Comparison of ENCODE assay signal across 8 cellular contexts in genomic region chr20:30283502-30284360, GRCh38.
DNase-seq lines count a peak whose midpoint lies in the region; TF ChIP-seq lines count a peak whose summit lies in the region.
"Not testable (repeated sequence)": the region's sequence is repeated elsewhere in the genome, so short reads cannot be mapped to it uniquely, and the experiment has no call there.

No MANE protein-coding gene starts in this region.

- not testable (repeated sequence) for H3K27me3 ChIP-seq in A673 (replicated peaks; ENCODE audit: insufficient read depth, low read depth, low read length, poor library complexity); GM23248 (replicated peaks; ENCODE audit: insufficient read depth); mucosa of stomach (ENCODE audit: control insufficient read depth, insufficient read depth, low read length)

- H3F3A ChIP-seq in GM23248 (ENCODE audit: insufficient read depth), result not testable (repeated sequence)

- CTCF ChIA-PET in A673 (lab: Charles Lee), result not testable (repeated sequence)

- intact Hi-C loops in A673 (cut with micrococcal nuclease; ENCODE audit: unreplicated experiment), result not testable (repeated sequence)

- H3K4me3 ChIP-seq in A673 (ENCODE audit: low read depth, low read length, poor library complexity, severe bottlenecking) (peak overlapping the region; percentile 26), GM23248 (peak overlapping the region; percentile 77), mucosa of stomach (ENCODE audit: low read length) (peak overlapping the region; percentile 50)

- H3K9me3 ChIP-seq in A673 (ENCODE audit: low read depth, low read length, poor library complexity, severe bottlenecking); GM23248 (ENCODE audit: low read depth); mucosa of stomach (ENCODE audit: control insufficient read depth, low read length): not testable (repeated sequence)

- H3K27ac ChIP-seq in A673 (ENCODE audit: low read depth, low read length, poor library complexity, severe bottlenecking); GM23248: not testable (repeated sequence)
- H3K27ac ChIP-seq in angular gyrus (ENCODE audit: low read depth, low read length), result peak overlapping the region; percentile 48

- DNase-seq in A673 (ENCODE audit: low spot score) (peak; percentile 67), GM23248 (peak; percentile 68), NCI-H510A treated with DMSO at 0.1 percent for 48 hours (lab: John Stamatoyannopoulos, UW) (peak; percentile 0), foreskin melanocyte (peak; percentile 21)
- DNase-seq in activated CD4-positive, alpha-beta T cell treated with anti-CD3 and anti-CD28 coated beads, Interleukin-2, amount 50 U/mL, for 24 hours (ENCODE audit: low read depth in 1 of 2, low spot score in 1 of 2), result peak; percentile 49 to 78
- DNase-seq in stimulated activated CD4-positive, alpha-beta T cell treated with anti-CD3 and anti-CD28 coated beads, Interleukin-4, amount 100 ng/mL, for 48 hours (ENCODE audit: low read depth in 2 of 2), result peak; percentile 65 to 76

- POLR2A ChIA-PET in A673 (lab: Charles Lee; ENCODE audit: low non-redundant PET), result not testable (repeated sequence)

- H4K20me1 ChIP-seq in GM23248 (ENCODE audit: insufficient read depth), result not testable (repeated sequence)

- not testable (repeated sequence) for H3K79me2 ChIP-seq in GM23248 (ENCODE audit: insufficient read depth)

- TF ChIP-seq CTCF in A673 (conservative IDR thresholded peaks at IDR 0.05; ENCODE audit: low read depth, low read length), result not testable (repeated sequence)

- in situ Hi-C loops in GM23248 (cut with MboI), result not testable (repeated sequence)

- H3K9me2 ChIP-seq in GM23248 (ENCODE audit: insufficient read depth), result not testable (repeated sequence)

- H3K4me2 ChIP-seq in GM23248 (ENCODE audit: unreplicated experiment), result peak overlapping the region; percentile 78

- WGBS in GM23248 (ENCODE audit: low coverage in 1 of 2, low lambda C conversion rate in 2 of 2, missing lambda C conversion rate in 2 of 2), 2 experiments, result 21 to 27% methylated on average over 53 of the region's 53 CpGs

- peak overlapping the region; percentile 98 for H2AFZ ChIP-seq in GM23248

- H3K9ac ChIP-seq in GM23248 (peak overlapping the region; percentile 73), mucosa of stomach (ENCODE audit: low read length) (peak overlapping the region; percentile 74)

- H3K4me1 ChIP-seq in A673 (ENCODE audit: insufficient read depth, low read length, poor library complexity, severe bottlenecking); GM23248 (ENCODE audit: insufficient read depth): not testable (repeated sequence)
- H3K4me1 ChIP-seq in mucosa of stomach (ENCODE audit: control insufficient read depth, insufficient read depth, low read length), result peaks cover 16% of the 10 kb centered on the region

- not testable (repeated sequence) for BruUV-seq in A673 (replicated peaks; lab: Mats Ljungman, UMichigan)

- H3K36me3 ChIP-seq in A673 (ENCODE audit: insufficient read depth, low read length, poor library complexity, severe bottlenecking); GM23248 (ENCODE audit: low read depth); mucosa of stomach (ENCODE audit: control insufficient read depth, insufficient read depth, low read length): not testable (repeated sequence)

Comparison
In these comparisons a context has a peak if more than half of its experiments do, and no peak if none do; other contexts are left out.
1. DNase-seq: peak in every context shown above with its lines; median percentile 70 in stimulated activated CD4-positive, alpha-beta T cell treated with anti-CD3 and anti-CD28 coated beads, Interleukin-4, amount 100 ng/mL, for 48 hours; 68 in GM23248; 67 in A673; 64 in activated CD4-positive, alpha-beta T cell treated with anti-CD3 and anti-CD28 coated beads, Interleukin-2, amount 50 U/mL, for 24 hours; 21 in foreskin melanocyte; 0 in NCI-H510A treated with DMSO at 0.1 percent for 48 hours.
2. H3K4me3 ChIP-seq: peak in every context shown above with its lines; median percentile 77 in GM23248; 50 in mucosa of stomach; 26 in A673.